ENCODE assay signal across 8 cellular contexts in the genomic region with DNA sequence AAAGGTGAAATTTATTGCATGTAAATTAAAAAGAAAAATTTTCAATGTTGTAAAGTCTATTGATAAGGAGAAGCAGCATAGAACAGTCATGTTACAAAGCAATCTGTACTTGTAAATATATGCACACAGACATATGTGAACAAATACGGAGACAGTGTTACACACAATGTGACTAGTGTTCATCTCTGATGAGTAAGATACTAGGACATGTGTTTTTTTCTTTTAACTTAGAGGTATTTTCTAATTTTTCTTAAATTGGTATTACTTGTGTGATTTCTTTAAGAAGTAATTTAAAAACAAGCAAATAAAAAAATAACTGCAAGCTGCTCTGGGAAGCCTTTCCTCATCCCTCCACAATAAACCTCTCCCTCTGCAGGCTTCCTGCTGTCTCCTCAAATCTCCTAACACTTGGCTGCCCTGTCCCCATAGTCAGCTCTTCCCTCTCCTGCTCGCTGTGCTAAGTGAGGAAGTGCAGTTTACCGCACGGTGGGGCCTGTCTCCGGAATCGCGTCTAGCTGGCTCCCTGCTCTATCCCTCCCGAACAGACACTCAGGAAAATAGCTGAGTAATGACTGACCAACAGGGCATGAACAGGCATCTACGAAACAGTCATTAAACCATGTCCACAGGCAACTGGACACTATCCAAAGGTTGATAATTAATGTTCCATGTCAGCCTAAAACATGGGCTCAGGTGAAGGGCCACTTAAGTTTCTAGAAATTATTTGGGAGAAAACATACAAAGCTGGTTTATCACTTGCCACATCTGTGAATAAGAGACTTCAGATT. TPM values are rescaled to one million over a fixed set of nuclear protein-coding genes. Genes with fewer than 3 reads are reported as not detected.
DNase-seq lines count a peak whose midpoint lies in the region; ATAC-seq and TF ChIP-seq lines count a peak whose summit lies in the region.

No MANE protein-coding gene starts in this region.

- no peaks in the 10 kb centered on the region for H3K36me3 Mint-ChIP-seq in endothelial cell (ENCODE audit: low read depth, unreplicated experiment)
- no peaks in the 10 kb centered on the region for H3K36me3 Mint-ChIP-seq in type B pancreatic cell

- WGBS in lung, 2 donors, result 6 to 9% methylated on average over 9 of the region's 9 CpGs

- H3K4me1 Mint-ChIP-seq in endothelial cell (ENCODE audit: unreplicated experiment) (peaks cover 8% of the 10 kb centered on the region), type B pancreatic cell (ENCODE audit: unreplicated experiment) (peaks cover 31% of the 10 kb centered on the region)

- H3K27me3 Mint-ChIP-seq in endothelial cell (ENCODE audit: unreplicated experiment) (peaks cover 1% of the 10 kb centered on the region), type B pancreatic cell (no peaks in the 10 kb centered on the region)

- no peaks in the 10 kb centered on the region for H3K27me3 ChIP-seq in PC-9 (ENCODE audit: insufficient read depth, low read depth)
- no peaks in the 10 kb centered on the region for H3K27me3 ChIP-seq in lung (ENCODE audit: control insufficient read depth, insufficient read depth)

- H3K36me3 ChIP-seq in PC-9 (ENCODE audit: low read depth) (no peaks in the 10 kb centered on the region), lung (ENCODE audit: control insufficient read depth in 2 of 2, insufficient read depth in 2 of 2, low read length in 2 of 2) (peaks cover 0 to 1% of the 10 kb centered on the region in 2 donors)

- H3K27ac Mint-ChIP-seq in endothelial cell (ENCODE audit: unreplicated experiment), result peak overlapping the region; percentile 95
- H3K27ac Mint-ChIP-seq in type B pancreatic cell, result peak overlapping the region; percentile 66

- CTCF ChIA-PET in PC-9 (lab: Charles Lee), result interaction anchor here (0.5 to 2.4 kb wide), 8 partner anchors 10 to 452 kb away, joined by 3 to 11 read pairs (median 4); no protein-coding TSS in a partner anchor

- H3K9me2 ChIP-seq in PC-9 (ENCODE audit: insufficient read depth), result no peaks in the 10 kb centered on the region

- H3K4me2 ChIP-seq in PC-9, result no peak overlapping the region

- H3K4me3 ChIP-seq in PC-9 (no peak overlapping the region), lung (no peak overlapping the region)

- ATAC-seq in lung (ENCODE audit: insufficient read depth, low FRiP score) (peak; percentile 79), HG03520 (IDR thresholded peaks at IDR 0.05; ENCODE audit: unreplicated experiment) (no peak), HG03175 (IDR thresholded peaks at IDR 0.05; ENCODE audit: unreplicated experiment) (no peak)

- peak; percentile 87 for DNase-seq in H4 (ENCODE audit: low spot score)
- DNase-seq in PC-9, result peak in 1 of 2 experiments; percentile 69
- DNase-seq in endothelial cell (ENCODE audit: low spot score), result peak; percentile 59
- peak; percentile 41 for DNase-seq in lung (ENCODE audit: low spot score)
- no peak for DNase-seq in type B pancreatic cell (ENCODE audit: extremely low spot score, unreplicated experiment)
- DNase-seq in NCI-H345 treated with DMSO at 0.1 percent for 48 hours (lab: John Stamatoyannopoulos, UW; ENCODE audit: unreplicated experiment), result no peak

- H3K9me3 ChIP-seq in PC-9 (ENCODE audit: insufficient read depth, low read depth) (no peaks in the 10 kb centered on the region), lung (ENCODE audit: control insufficient read depth in 2 of 2, insufficient read depth in 1 of 2, low read length in 1 of 2) (no peaks in the 10 kb centered on the region)

- H3K9me3 Mint-ChIP-seq in endothelial cell (ENCODE audit: unreplicated experiment), result no peaks in the 10 kb centered on the region
- H3K9me3 Mint-ChIP-seq in type B pancreatic cell, result no peaks in the 10 kb centered on the region

- H3K4me1 ChIP-seq in PC-9 (replicated peaks; ENCODE audit: insufficient read depth) (no peaks in the 10 kb centered on the region), lung (ENCODE audit: control insufficient read depth in 2 of 2, insufficient read depth in 2 of 2, low read length in 2 of 2) (peaks cover 2 to 5% of the 10 kb centered on the region in 2 donors)

- H3K27ac ChIP-seq in PC-9 (peak overlapping the region; percentile 49; the same call in 1 of the 2 replicates), lung (ENCODE audit: low read depth in 1 of 2, low read length in 1 of 2) (peak overlapping the region in 1 of 2 donors; percentile 62)

- H3K79me2 ChIP-seq in PC-9 (ENCODE audit: low read depth), result peaks cover 28% of the 10 kb centered on the region

- no peaks in the 10 kb centered on the region for H3F3A ChIP-seq in PC-9 (ENCODE audit: insufficient read depth, low read depth)

- POLR2A ChIA-PET in PC-9 (lab: Charles Lee; ENCODE audit: unreplicated experiment), result interaction anchor here (0.5 to 1.0 kb wide), 7 partner anchors 21 to 207 kb away, joined by 3 to 8 read pairs (median 3); no protein-coding TSS in a partner anchor

- TF ChIP-seq CTCF in PC-9 (conservative IDR thresholded peaks at IDR 0.05) (no peak), endothelial cell (IDR thresholded peaks at IDR 0.05; ENCODE audit: unreplicated experiment) (no peak), lung (IDR thresholded peaks at IDR 0.05; ENCODE audit: control extremely low read depth, extremely low read depth) (no peak), type B pancreatic cell (conservative IDR thresholded peaks at IDR 0.05) (peak; percentile 22)

- H4K20me1 ChIP-seq in PC-9 (ENCODE audit: insufficient read depth), result peaks cover 6% of the 10 kb centered on the region; the same call in 1 of the 2 replicates

- BruUV-seq in PC-9 (replicated peaks; lab: Mats Ljungman, UMichigan), result no TSS peak

- no peak overlapping the region for H3K4me3 Mint-ChIP-seq in endothelial cell (ENCODE audit: unreplicated experiment)
- peak overlapping the region; percentile 68 for H3K4me3 Mint-ChIP-seq in type B pancreatic cell

- intact Hi-C loops in PC-9 (cut with micrococcal nuclease; ENCODE audit: unreplicated experiment), result loop anchor here (2.0 to 5.0 kb wide), 3 partner anchors 52 to 222 kb away; a partner anchor contains a TSS

- H2AFZ ChIP-seq in PC-9, result no peak overlapping the region

RNA-seq across cellular contexts. Expression of a gene that starts 35.9 kb away (rescaled TPM):
- total RNA-seq in H4 (2014; rRNA removed; shearing (Covaris generic)), result 22.7 and 23.4 TPM in 2 replicates
- total RNA-seq in PC-9 (2021), result 81.3 and 105 TPM in 2 replicates
- 15.5 TPM for total RNA-seq in endothelial cell (ENCODE audit: unreplicated experiment)
- 10 to 100 TPM; 38.0 to 78.0 TPM for total RNA-seq in lung
- polyA plus RNA-seq in lung, result 10 to 100 TPM; 24.3 to 26.1 TPM
- 64.4 and 72.1 TPM in 2 replicates for total RNA-seq in type B pancreatic cell (ENCODE audit: low replicate concordance)

RNA-seq across cellular contexts. Expression of a gene that starts 56.1 kb away (rescaled TPM):
- total RNA-seq in H4 (2014; rRNA removed; shearing (Covaris generic)), result 20.0 and 29.8 TPM in 2 replicates
- total RNA-seq in PC-9 (2021) (32.0 and 33.1 TPM in 2 replicates), endothelial cell (ENCODE audit: unreplicated experiment) (268 TPM), lung (10 to 100 TPM; 28.1 to 34.6 TPM), type B pancreatic cell (ENCODE audit: low replicate concordance) (28.0 and 45.2 TPM in 2 replicates)
- polyA plus RNA-seq in lung, result 10 to 100 TPM; 19.8 to 46.4 TPM

Comparison
In these comparisons a context has a peak if more than half of its experiments do, and no peak if none do; other contexts are left out.
1. DNase-seq: peak in H4 (single experiment), endothelial cell (single experiment) and lung (single experiment); none in type B pancreatic cell (single experiment) and NCI-H345 treated with DMSO at 0.1 percent for 48 hours (single experiment).